In the genomic region with DNA sequence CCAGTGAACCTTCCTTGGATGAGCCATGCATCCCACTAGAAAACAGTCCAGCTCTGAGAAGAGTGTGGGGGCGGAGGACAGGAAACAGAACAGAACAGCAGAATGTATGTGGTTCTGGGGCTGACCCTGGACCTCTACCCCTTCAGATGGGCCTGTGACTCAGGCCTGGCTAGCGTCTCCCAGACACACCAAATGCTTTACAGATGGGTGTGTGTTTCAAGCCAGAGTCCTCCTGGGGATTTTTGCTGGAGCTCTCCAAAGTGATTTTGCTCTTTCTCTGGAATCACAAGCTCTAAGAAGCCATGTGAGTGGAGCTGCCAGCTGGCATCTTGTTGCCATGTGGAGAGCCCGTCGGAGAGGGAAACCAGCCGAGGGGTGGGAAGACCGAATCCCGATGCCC, we compare ENCODE assay signal across 12 cellular contexts. TPM values are rescaled to one million over a fixed set of nuclear protein-coding genes. Genes with fewer than 3 reads are reported as not detected.
A peak's percentile ranks its signal among the peaks of the same experiment; 100 is the strongest.
DNase-seq lines count a peak whose midpoint lies in the region; ATAC-seq, FAIRE-seq and TF ChIP-seq lines count a peak whose summit lies in the region.
"Had no signal": no experiment of that assay in that cellular context is flagged by ENCODE, and none has a peak within 500 bp of the region (broad histone marks: within the 10 kb centered on the region; RNA-seq: fewer than 3 reads in every experiment).

No MANE protein-coding gene starts in this region.

- H3K9me3 ChIP-seq in HepG2 (ENCODE audit: low read length) (no peaks in the 10 kb centered on the region), aorta (ENCODE audit: control insufficient read depth, low read length) (no peaks in the 10 kb centered on the region), lower lobe of right lung (no peaks in the 10 kb centered on the region)

- BruUV-seq in HepG2 (replicated peaks; lab: Mats Ljungman, UMichigan) = no TSS peak

- no peaks in the 10 kb centered on the region for H3K36me3 ChIP-seq in HepG2 (replicated peaks in 1 of 2; ENCODE audit: control insufficient read depth in 1 of 2, insufficient read depth in 2 of 2, low read length in 2 of 2)
- H3K36me3 ChIP-seq in aorta (ENCODE audit: control insufficient read depth in 1 of 2, insufficient read depth in 2 of 2, low read length in 1 of 2) = peaks cover 0 to 4% of the 10 kb centered on the region in 2 donors
- peaks cover 11% of the 10 kb centered on the region for H3K36me3 ChIP-seq in lower lobe of right lung

- no peak for TF ChIP-seq POLR2A in HepG2 (IDR thresholded peaks at IDR 0.05; ENCODE audit: insufficient read depth in 1 of 2, low read depth in 2 of 2, low read length in 2 of 2)

- no peak overlapping the region for H3K27ac Mint-ChIP-seq in activated T-cell treated with anti-CD3 and anti-CD28 coated beads, Interleukin-2, amount 50 U/mL, for 24 hours
- H3K27ac Mint-ChIP-seq in chondrocyte (ENCODE audit: unreplicated experiment) = peak overlapping the region; percentile 85

- no peak overlapping the region for H3K9ac ChIP-seq in HepG2 (ENCODE audit: insufficient read depth, low read depth, low read length)

- DNase-seq in activated T-cell treated with anti-CD3 and anti-CD28 coated beads, Interleukin-2, amount 50 U/mL, for 24 hours = peak; percentile 0
- no peak for DNase-seq in activated T-cell treated with anti-CD3 and anti-CD28 coated beads, Interleukin-2, amount 50 U/mL, for 48 hours
- DNase-seq in chondrocyte (ENCODE audit: low spot score) (no peak), HepG2 (ENCODE audit: low spot score) (no peak), aorta (peak in 1 of 2 donors; percentile 77), NCI-H2081 (lab: John Stamatoyannopoulos, UW) (no peak), lower lobe of right lung (no peak), globus pallidus (ENCODE audit: low spot score) (no peak)
- DNase-seq: 8988T, activated gamma-delta T cell treated with Interleukin-2 at 50 U/mL for 16 hours, foreskin melanocyte, NCI-H1048 had no signal

- no peak for FAIRE-seq in HepG2 (lab: Jason Lieb, UNC)

- intact Hi-C loops in HepG2 (cut with micrococcal nuclease; ENCODE audit: unreplicated experiment) = no loop called here
- intact Hi-C loops in aorta (cut with DNase I) = no loop called here
- intact Hi-C loops in lower lobe of right lung (cut with DNase I) = no loop called here

- no peaks in the 10 kb centered on the region for H4K20me1 ChIP-seq in HepG2 (ENCODE audit: insufficient read depth, low read length)

- no peaks in the 10 kb centered on the region for H3K27me3 Mint-ChIP-seq in activated T-cell treated with anti-CD3 and anti-CD28 coated beads, Interleukin-2, amount 50 U/mL, for 24 hours
- H3K27me3 Mint-ChIP-seq in chondrocyte (ENCODE audit: low read depth) = no peaks in the 10 kb centered on the region

- H3K79me2 ChIP-seq in HepG2 (ENCODE audit: insufficient read depth, low read length) = no peaks in the 10 kb centered on the region

- no peak for TF ChIP-seq RAD21 in HepG2 (CRISPR knock-in tag; IDR thresholded peaks at IDR 0.05)

- no peak overlapping the region for H3K4me2 ChIP-seq in HepG2 (ENCODE audit: low read depth, low read length)

- H3K27me3 ChIP-seq in HepG2 (ENCODE audit: control insufficient read depth in 1 of 2, insufficient read depth in 2 of 2, low read length in 2 of 2) (no peaks in the 10 kb centered on the region), aorta (ENCODE audit: control insufficient read depth in 1 of 2, insufficient read depth in 2 of 2, low read length in 1 of 2) (no peaks in the 10 kb centered on the region), lower lobe of right lung (ENCODE audit: low read depth) (no peaks in the 10 kb centered on the region)

- H3K27ac ChIP-seq in HepG2 (ENCODE audit: extremely low read length, insufficient read depth, low read length) (no peak overlapping the region), aorta (ENCODE audit: low read depth in 1 of 2, low read length in 2 of 2) (no peak overlapping the region), lower lobe of right lung (no peak overlapping the region)

- in situ Hi-C loops in HepG2 (cut with HindIII; ENCODE audit: extremely low pct_ligation_motif_present, low pct_unique_long_range_greater_than_20kb) = no loop called here

- no peaks in the 10 kb centered on the region for H3K9me3 Mint-ChIP-seq in activated T-cell treated with anti-CD3 and anti-CD28 coated beads, Interleukin-2, amount 50 U/mL, for 24 hours
- no peaks in the 10 kb centered on the region for H3K9me3 Mint-ChIP-seq in chondrocyte (ENCODE audit: low read depth)

- TF ChIP-seq CTCF in chondrocyte (IDR thresholded peaks at IDR 0.05) = no peak
- TF ChIP-seq CTCF in HepG2 (CRISPR knock-in tag; IDR thresholded peaks at IDR 0.05) = no peak
- no peak for TF ChIP-seq CTCF in lower lobe of right lung (IDR thresholded peaks at IDR 0.05)

- peaks cover 9% of the 10 kb centered on the region for H3K4me1 ChIP-seq in HepG2 (ENCODE audit: insufficient read depth, low read length)
- H3K4me1 ChIP-seq in aorta (ENCODE audit: control insufficient read depth in 1 of 2, insufficient read depth in 2 of 2, low read length in 2 of 2) = peaks cover 0 to 3% of the 10 kb centered on the region in 2 donors
- no peaks in the 10 kb centered on the region for H3K4me1 ChIP-seq in lower lobe of right lung

- peaks cover 29% of the 10 kb centered on the region for H3K36me3 Mint-ChIP-seq in activated T-cell treated with anti-CD3 and anti-CD28 coated beads, Interleukin-2, amount 50 U/mL, for 24 hours (ENCODE audit: low read depth)
- peaks cover 6% of the 10 kb centered on the region for H3K36me3 Mint-ChIP-seq in chondrocyte (ENCODE audit: low read depth)

- no peak overlapping the region for H2AFZ ChIP-seq in HepG2 (ENCODE audit: low read length)

- TF ChIP-seq EP300 in HepG2 (IDR thresholded peaks at IDR 0.05; ENCODE audit: low read depth in 2 of 2, low read length in 2 of 2) = no peak
- no peak for TF ChIP-seq EP300 in HepG2 (CRISPR knock-in tag; IDR thresholded peaks at IDR 0.05; ENCODE audit: borderline replicate concordance)

- H3K4me3 Mint-ChIP-seq in activated T-cell treated with anti-CD3 and anti-CD28 coated beads, Interleukin-2, amount 50 U/mL, for 24 hours = no peak overlapping the region
- no peak overlapping the region for H3K4me3 Mint-ChIP-seq in chondrocyte (ENCODE audit: unreplicated experiment)

- ATAC-seq in HepG2 (peak; percentile 34), aorta (ENCODE audit: low FRiP score) (peak; percentile 86), lower lobe of right lung (no peak)

- no peak overlapping the region for H3K4me3 ChIP-seq in HepG2 (replicated peaks in 1 of 3; ENCODE audit: insufficient read depth in 1 of 3, low read depth in 2 of 3, low read length in 3 of 3)
- H3K4me3 ChIP-seq in aorta (ENCODE audit: low read length in 2 of 2) = no peak overlapping the region
- no peak overlapping the region for H3K4me3 ChIP-seq in lower lobe of right lung

- 80% methylated on average over 7 of the region's 7 CpGs for WGBS in HepG2 (ENCODE audit: low lambda C conversion rate)
- 7 to 9% methylated on average over 7 of the region's 7 CpGs for WGBS in aorta, 2 donors

- CTCF ChIA-PET in HepG2 (lab: Yijun Ruan, JAX; ENCODE audit: low intra/inter-chr PET ratio, low total read pairs) = no interaction called here

- POLR2A ChIA-PET in HepG2 (lab: Yijun Ruan, JAX) = no interaction called here

- H3K4me1 Mint-ChIP-seq in activated T-cell treated with anti-CD3 and anti-CD28 coated beads, Interleukin-2, amount 50 U/mL, for 24 hours (ENCODE audit: low read depth) = no peaks in the 10 kb centered on the region
- peaks cover 25% of the 10 kb centered on the region for H3K4me1 Mint-ChIP-seq in chondrocyte (ENCODE audit: low read depth)

RNA-seq across cellular contexts. Expression of gene C1QTNF4, which starts 13.2 kb away (rescaled TPM):
- 0.40 to 0.41 TPM in 2 of 3 replicates, not detected in the other for total RNA-seq in chondrocyte
- not detected in 2 replicates for total RNA-seq in HepG2 (2016; rRNA removed; fragmentation: Illumina TruSeq; extraction: Trizol)
- total RNA-seq in HepG2 (2016; cell fraction: cytosol; rRNA removed; fragmentation: Illumina TruSeq; extraction: Trizol; ENCODE audit: low read depth) = not detected in 2 replicates
- 0.17 TPM in 1 of 2 replicates, not detected in the other for total RNA-seq in HepG2 (2016; cell fraction: insoluble cytoplasmic fraction; rRNA removed; fragmentation: Illumina TruSeq; extraction: Trizol)
- not detected in 2 replicates for total RNA-seq in HepG2 (2016; cell fraction: membrane; rRNA removed; fragmentation: Illumina TruSeq; extraction: Trizol)
- total RNA-seq in HepG2 (2016; cell fraction: nucleus; rRNA removed; fragmentation: Illumina TruSeq; extraction: Trizol) = not detected in 2 replicates
- 0.07 TPM in 1 of 2 replicates, not detected in the other for polyA plus RNA-seq in HepG2 (2011; rRNA removed)
- polyA plus RNA-seq in HepG2 (2011; cell fraction: cytosol; rRNA removed) = 0.05 TPM in 1 of 2 replicates, not detected in the other
- 0.10 and 0.18 TPM in 2 replicates for polyA plus RNA-seq in HepG2 (2011; cell fraction: nucleus; rRNA removed)
- polyA plus RNA-seq in HepG2 (2012) = 0.23 TPM in 1 of 2 replicates, not detected in the other
- not detected in 2 replicates for polyA plus RNA-seq in HepG2 (2016; cell fraction: cytosol; fragmentation: Illumina TruSeq; extraction: Trizol; ENCODE audit: low read depth)
- polyA plus RNA-seq in HepG2 (2016; cell fraction: insoluble cytoplasmic fraction; fragmentation: Illumina TruSeq; extraction: Trizol; ENCODE audit: low read depth) = not detected in 2 replicates
- polyA plus RNA-seq in HepG2 (2016; cell fraction: membrane; fragmentation: Illumina TruSeq; extraction: Trizol; ENCODE audit: low read depth) = not detected in 2 replicates
- not detected in 2 replicates for polyA plus RNA-seq in HepG2 (2016; cell fraction: nucleus; fragmentation: Illumina TruSeq; extraction: Trizol; ENCODE audit: insufficient read depth, low read depth)
- polyA minus RNA-seq in HepG2 (2011; rRNA and poly(A)+ RNA removed; ENCODE audit: low replicate concordance) = not detected in 2 replicates
- not detected in 2 replicates for polyA minus RNA-seq in HepG2 (2011; cell fraction: cytosol; rRNA and poly(A)+ RNA removed)
- not detected in 2 replicates for polyA minus RNA-seq in HepG2 (2011; cell fraction: nucleus; rRNA and poly(A)+ RNA removed)
- total RNA-seq in aorta = 1 to 10 TPM; 2.3 TPM
- polyA plus RNA-seq in aorta = 1 to 10 TPM in 1 of 2 donors, under 1 TPM in 1; 0.63 to 3.1 TPM
- 1.3 TPM for total RNA-seq in lower lobe of right lung

RNA-seq across cellular contexts. Expression of gene FAM180B, which starts 20.9 kb away (rescaled TPM):
- not detected in 3 replicates for total RNA-seq in chondrocyte
- total RNA-seq in HepG2 (2016; rRNA removed; fragmentation: Illumina TruSeq; extraction: Trizol) = 0.40 and 0.42 TPM in 2 replicates
- 0.30 and 0.44 TPM in 2 replicates for total RNA-seq in HepG2 (2016; cell fraction: cytosol; rRNA removed; fragmentation: Illumina TruSeq; extraction: Trizol; ENCODE audit: low read depth)
- 0.26 TPM in 1 of 2 replicates, not detected in the other for total RNA-seq in HepG2 (2016; cell fraction: insoluble cytoplasmic fraction; rRNA removed; fragmentation: Illumina TruSeq; extraction: Trizol)
- total RNA-seq in HepG2 (2016; cell fraction: membrane; rRNA removed; fragmentation: Illumina TruSeq; extraction: Trizol) = 0.31 and 0.34 TPM in 2 replicates
- total RNA-seq in HepG2 (2016; cell fraction: nucleus; rRNA removed; fragmentation: Illumina TruSeq; extraction: Trizol) = 0.34 and 0.37 TPM in 2 replicates
- 0.72 and 1.0 TPM in 2 replicates for polyA plus RNA-seq in HepG2 (2011; rRNA removed)
- 0.46 and 0.60 TPM in 2 replicates for polyA plus RNA-seq in HepG2 (2011; cell fraction: cytosol; rRNA removed)
- 2.4 and 3.5 TPM in 2 replicates for polyA plus RNA-seq in HepG2 (2011; cell fraction: nucleus; rRNA removed)
- 0.45 and 0.86 TPM in 2 replicates for polyA plus RNA-seq in HepG2 (2012)
- polyA plus RNA-seq in HepG2 (2016; cell fraction: cytosol; fragmentation: Illumina TruSeq; extraction: Trizol; ENCODE audit: low read depth) = 0.21 and 0.43 TPM in 2 replicates
- polyA plus RNA-seq in HepG2 (2016; cell fraction: insoluble cytoplasmic fraction; fragmentation: Illumina TruSeq; extraction: Trizol; ENCODE audit: low read depth) = 0.16 TPM in 1 of 2 replicates, not detected in the other
- 0.38 and 0.40 TPM in 2 replicates for polyA plus RNA-seq in HepG2 (2016; cell fraction: membrane; fragmentation: Illumina TruSeq; extraction: Trizol; ENCODE audit: low read depth)
- 0.56 and 0.70 TPM in 2 replicates for polyA plus RNA-seq in HepG2 (2016; cell fraction: nucleus; fragmentation: Illumina TruSeq; extraction: Trizol; ENCODE audit: insufficient read depth, low read depth)
- 0.23 and 1.0 TPM in 2 replicates for polyA minus RNA-seq in HepG2 (2011; rRNA and poly(A)+ RNA removed; ENCODE audit: low replicate concordance)
- polyA minus RNA-seq in HepG2 (2011; cell fraction: cytosol; rRNA and poly(A)+ RNA removed) = not detected in 2 replicates
- 0.52 and 0.75 TPM in 2 replicates for polyA minus RNA-seq in HepG2 (2011; cell fraction: nucleus; rRNA and poly(A)+ RNA removed)
- 1 to 10 TPM; 1.7 to 4.8 TPM for total RNA-seq in aorta
- under 1 TPM in 1 of 2 donors, not detected in 1; 0.38 TPM for polyA plus RNA-seq in aorta
- total RNA-seq in lower lobe of right lung = 0.53 TPM

RNA-seq across cellular contexts. Expression of gene NDUFS3, which starts 28.5 kb away (rescaled TPM):
- total RNA-seq in chondrocyte (63.6 to 102 TPM (median 70.3 TPM) in 3 replicates), HepG2 (2016; rRNA removed; fragmentation: Illumina TruSeq; extraction: Trizol) (151 and 177 TPM in 2 replicates), aorta (10 to 100 TPM; 52.2 to 56.2 TPM), lower lobe of right lung (79.0 TPM)
- total RNA-seq in HepG2 (2016; cell fraction: cytosol; rRNA removed; fragmentation: Illumina TruSeq; extraction: Trizol; ENCODE audit: low read depth) = 63.9 and 66.7 TPM in 2 replicates
- 156 and 192 TPM in 2 replicates for total RNA-seq in HepG2 (2016; cell fraction: insoluble cytoplasmic fraction; rRNA removed; fragmentation: Illumina TruSeq; extraction: Trizol)
- 73.2 and 73.9 TPM in 2 replicates for total RNA-seq in HepG2 (2016; cell fraction: membrane; rRNA removed; fragmentation: Illumina TruSeq; extraction: Trizol)
- 95.2 and 101 TPM in 2 replicates for total RNA-seq in HepG2 (2016; cell fraction: nucleus; rRNA removed; fragmentation: Illumina TruSeq; extraction: Trizol)
- polyA plus RNA-seq in HepG2 (2011; rRNA removed) (136 and 184 TPM in 2 replicates), aorta (100 to 1,000 TPM in 1 of 2 donors, 10 to 100 TPM in 1; 80.3 to 106 TPM)
- 250 and 309 TPM in 2 replicates for polyA plus RNA-seq in HepG2 (2011; cell fraction: cytosol; rRNA removed)
- polyA plus RNA-seq in HepG2 (2011; cell fraction: nucleus; rRNA removed) = 121 and 147 TPM in 2 replicates
- polyA plus RNA-seq in HepG2 (2012) = 68.1 and 104 TPM in 2 replicates
- polyA plus RNA-seq in HepG2 (2016; cell fraction: cytosol; fragmentation: Illumina TruSeq; extraction: Trizol; ENCODE audit: low read depth) = 59.5 and 64.2 TPM in 2 replicates
- 207 and 214 TPM in 2 replicates for polyA plus RNA-seq in HepG2 (2016; cell fraction: insoluble cytoplasmic fraction; fragmentation: Illumina TruSeq; extraction: Trizol; ENCODE audit: low read depth)
- 60.1 and 66.7 TPM in 2 replicates for polyA plus RNA-seq in HepG2 (2016; cell fraction: membrane; fragmentation: Illumina TruSeq; extraction: Trizol; ENCODE audit: low read depth)
- 195 and 196 TPM in 2 replicates for polyA plus RNA-seq in HepG2 (2016; cell fraction: nucleus; fragmentation: Illumina TruSeq; extraction: Trizol; ENCODE audit: insufficient read depth, low read depth)
- 139 and 344 TPM in 2 replicates for polyA minus RNA-seq in HepG2 (2011; rRNA and poly(A)+ RNA removed; ENCODE audit: low replicate concordance)
- 32.1 and 32.6 TPM in 2 replicates for polyA minus RNA-seq in HepG2 (2011; cell fraction: cytosol; rRNA and poly(A)+ RNA removed)
- polyA minus RNA-seq in HepG2 (2011; cell fraction: nucleus; rRNA and poly(A)+ RNA removed) = 45.3 and 46.7 TPM in 2 replicates

RNA-seq across cellular contexts. Expression of gene KBTBD4, which starts 28.6 kb away (rescaled TPM):
- total RNA-seq in chondrocyte (11.1 to 16.5 TPM (median 12.9 TPM) in 3 replicates), HepG2 (2016; rRNA removed; fragmentation: Illumina TruSeq; extraction: Trizol) (12.8 and 16.3 TPM in 2 replicates), aorta (10 to 100 TPM; 11.1 to 13.5 TPM), lower lobe of right lung (13.4 TPM)
- 1.7 and 3.2 TPM in 2 replicates for total RNA-seq in HepG2 (2016; cell fraction: cytosol; rRNA removed; fragmentation: Illumina TruSeq; extraction: Trizol; ENCODE audit: low read depth)
- total RNA-seq in HepG2 (2016; cell fraction: insoluble cytoplasmic fraction; rRNA removed; fragmentation: Illumina TruSeq; extraction: Trizol) = 11.8 and 15.3 TPM in 2 replicates
- 4.6 and 5.3 TPM in 2 replicates for total RNA-seq in HepG2 (2016; cell fraction: membrane; rRNA removed; fragmentation: Illumina TruSeq; extraction: Trizol)
- total RNA-seq in HepG2 (2016; cell fraction: nucleus; rRNA removed; fragmentation: Illumina TruSeq; extraction: Trizol) = 6.6 and 6.7 TPM in 2 replicates
- polyA plus RNA-seq in HepG2 (2011; rRNA removed) (8.5 and 10.4 TPM in 2 replicates), aorta (10 to 100 TPM in 1 of 2 donors, 1 to 10 TPM in 1; 8.9 to 13.3 TPM)
- 10.7 and 10.9 TPM in 2 replicates for polyA plus RNA-seq in HepG2 (2011; cell fraction: cytosol; rRNA removed)
- 4.4 and 5.2 TPM in 2 replicates for polyA plus RNA-seq in HepG2 (2011; cell fraction: nucleus; rRNA removed)
- 6.3 and 8.1 TPM in 2 replicates for polyA plus RNA-seq in HepG2 (2012)
- 0.88 and 1.1 TPM in 2 replicates for polyA plus RNA-seq in HepG2 (2016; cell fraction: cytosol; fragmentation: Illumina TruSeq; extraction: Trizol; ENCODE audit: low read depth)
- polyA plus RNA-seq in HepG2 (2016; cell fraction: insoluble cytoplasmic fraction; fragmentation: Illumina TruSeq; extraction: Trizol; ENCODE audit: low read depth) = 13.5 and 13.9 TPM in 2 replicates
- 2.7 and 3.1 TPM in 2 replicates for polyA plus RNA-seq in HepG2 (2016; cell fraction: membrane; fragmentation: Illumina TruSeq; extraction: Trizol; ENCODE audit: low read depth)
- 7.0 and 7.3 TPM in 2 replicates for polyA plus RNA-seq in HepG2 (2016; cell fraction: nucleus; fragmentation: Illumina TruSeq; extraction: Trizol; ENCODE audit: insufficient read depth, low read depth)
- 23.9 and 78.0 TPM in 2 replicates for polyA minus RNA-seq in HepG2 (2011; rRNA and poly(A)+ RNA removed; ENCODE audit: low replicate concordance)
- 6.1 and 7.7 TPM in 2 replicates for polyA minus RNA-seq in HepG2 (2011; cell fraction: cytosol; rRNA and poly(A)+ RNA removed)
- 6.1 and 6.6 TPM in 2 replicates for polyA minus RNA-seq in HepG2 (2011; cell fraction: nucleus; rRNA and poly(A)+ RNA removed)

RNA-seq across cellular contexts. Expression of gene MTCH2, which starts 35.0 kb away (rescaled TPM):
- total RNA-seq in chondrocyte (94.3 to 107 TPM (median 99.7 TPM) in 3 replicates), HepG2 (2016; rRNA removed; fragmentation: Illumina TruSeq; extraction: Trizol) (272 and 373 TPM in 2 replicates), aorta (10 to 100 TPM; 34.8 to 43.7 TPM), lower lobe of right lung (53.1 TPM)
- total RNA-seq in HepG2 (2016; cell fraction: cytosol; rRNA removed; fragmentation: Illumina TruSeq; extraction: Trizol; ENCODE audit: low read depth) = 164 and 191 TPM in 2 replicates
- total RNA-seq in HepG2 (2016; cell fraction: insoluble cytoplasmic fraction; rRNA removed; fragmentation: Illumina TruSeq; extraction: Trizol) = 286 and 371 TPM in 2 replicates
- 228 and 234 TPM in 2 replicates for total RNA-seq in HepG2 (2016; cell fraction: membrane; rRNA removed; fragmentation: Illumina TruSeq; extraction: Trizol)
- 103 and 123 TPM in 2 replicates for total RNA-seq in HepG2 (2016; cell fraction: nucleus; rRNA removed; fragmentation: Illumina TruSeq; extraction: Trizol)
- polyA plus RNA-seq in HepG2 (2011; rRNA removed) (81.2 and 112 TPM in 2 replicates), aorta (10 to 100 TPM; 28.6 to 47.8 TPM)
- 87.7 and 107 TPM in 2 replicates for polyA plus RNA-seq in HepG2 (2011; cell fraction: cytosol; rRNA removed)
- polyA plus RNA-seq in HepG2 (2011; cell fraction: nucleus; rRNA removed) = 49.4 and 64.0 TPM in 2 replicates
- polyA plus RNA-seq in HepG2 (2012) = 98.7 and 160 TPM in 2 replicates
- 299 and 351 TPM in 2 replicates for polyA plus RNA-seq in HepG2 (2016; cell fraction: cytosol; fragmentation: Illumina TruSeq; extraction: Trizol; ENCODE audit: low read depth)
- 435 and 478 TPM in 2 replicates for polyA plus RNA-seq in HepG2 (2016; cell fraction: insoluble cytoplasmic fraction; fragmentation: Illumina TruSeq; extraction: Trizol; ENCODE audit: low read depth)
- polyA plus RNA-seq in HepG2 (2016; cell fraction: membrane; fragmentation: Illumina TruSeq; extraction: Trizol; ENCODE audit: low read depth) = 229 and 260 TPM in 2 replicates
- 238 and 248 TPM in 2 replicates for polyA plus RNA-seq in HepG2 (2016; cell fraction: nucleus; fragmentation: Illumina TruSeq; extraction: Trizol; ENCODE audit: insufficient read depth, low read depth)
- polyA minus RNA-seq in HepG2 (2011; rRNA and poly(A)+ RNA removed; ENCODE audit: low replicate concordance) = 128 and 227 TPM in 2 replicates
- 62.1 and 71.2 TPM in 2 replicates for polyA minus RNA-seq in HepG2 (2011; cell fraction: cytosol; rRNA and poly(A)+ RNA removed)
- 35.5 and 37.8 TPM in 2 replicates for polyA minus RNA-seq in HepG2 (2011; cell fraction: nucleus; rRNA and poly(A)+ RNA removed)

Comparison
In these comparisons a context has a peak if more than half of its experiments do, and no peak if none do; other contexts are left out.
1. ATAC-seq: peak in HepG2 (single experiment) and aorta (single experiment); none in lower lobe of right lung (0 of 2).